Comparison of ENCODE assay signal across 1 cellular context in genomic region chr1:50103615-50104081, GRCh38.
TF ChIP-seq lines count a peak whose summit lies in the region.

No MANE protein-coding gene starts in this region.

TF ChIP-seq in H1, 55 proteins besides CTCF, POLR2A, EP300 and RAD21:
- TF ChIP-seq EGR1 (IDR thresholded peaks at IDR 0.05; ENCODE audit: borderline replicate concordance, low read depth, low read length) (no peak), SRF (IDR thresholded peaks at IDR 0.05; ENCODE audit: low read depth, low read length) (no peak), TBP (IDR thresholded peaks at IDR 0.05; ENCODE audit: low read depth, low read length) (no peak), JUND (IDR thresholded peaks at IDR 0.05; ENCODE audit: low read length) (no peak), SAP30 (IDR thresholded peaks at IDR 0.05; ENCODE audit: insufficient read depth, insufficient replicate concordance, low read length) (no peak), YY1 (IDR thresholded peaks at IDR 0.05; ENCODE audit: low read depth, low read length) (no peak), CREB1 (IDR thresholded peaks at IDR 0.05) (no peak), RFX5 (IDR thresholded peaks at IDR 0.05; ENCODE audit: borderline replicate concordance, low read depth, low read length) (no peak), TAF1 (IDR thresholded peaks at IDR 0.05; ENCODE audit: low read depth, low read length) (no peak), RBBP5 (IDR thresholded peaks at IDR 0.05; ENCODE audit: borderline replicate concordance, low read depth, low read length) (no peak), CEBPB (IDR thresholded peaks at IDR 0.05; ENCODE audit: low read depth, low read length) (no peak), MAX (IDR thresholded peaks at IDR 0.05) (no peak), ZNF274 (IDR thresholded peaks at IDR 0.05; ENCODE audit: borderline replicate concordance, extremely low read depth, low read length) (no peak), E2F6 (IDR thresholded peaks at IDR 0.05) (no peak), ASH2L (IDR thresholded peaks at IDR 0.05; ENCODE audit: low read length) (no peak), MAFK (IDR thresholded peaks at IDR 0.05; ENCODE audit: low read depth, low read length) (no peak), HDAC2 (IDR thresholded peaks at IDR 0.05; ENCODE audit: borderline replicate concordance in 1 of 2, low read depth in 2 of 2, low read length in 2 of 2) (no peak)
